18 cellular contexts compared by ENCODE assay signal in genomic region chr13:71798723-71799122, GRCh38.
"Had no signal": no experiment of that assay in that cellular context is flagged by ENCODE, and none has a peak within 500 bp of the region (broad histone marks: within the 10 kb centered on the region; RNA-seq: fewer than 3 reads in every experiment).

No MANE protein-coding gene starts in this region.

- H3K27ac Mint-ChIP-seq: activated CD4-positive, alpha-beta T cell treated with anti-CD3 and anti-CD28 coated beads, Interleukin-2, amount 10 ng/mL, durations not matched to agents 24 days and 14 days; activated naive CD8-positive, alpha-beta T cell; stimulated activated naive B cell treated with anti-CD40 and anti-IgM and Interleukin-4, amounts not matched to agents 10 μg/mL and 1 μg/mL and 100 μg/mL, for 72 hours; T-helper 2 cell treated with Interferon-gamma antibody and Interleukin-4, amounts not matched to agents 5 μg/mL and 100 μg/mL, for 36 hours had no signal

- H3K36me3 Mint-ChIP-seq: activated naive CD8-positive, alpha-beta T cell; stimulated activated naive B cell treated with anti-CD40 and anti-IgM and Interleukin-4, amounts not matched to agents 10 μg/mL and 1 μg/mL and 100 μg/mL, for 72 hours had no signal

- H3K9me3 ChIP-seq: body of pancreas, colonic mucosa, pancreas, thyroid gland had no signal

- H3K4me3 Mint-ChIP-seq: activated CD4-positive, alpha-beta T cell treated with anti-CD3 and anti-CD28 coated beads, Interleukin-2, amount 10 ng/mL, durations not matched to agents 24 days and 14 days; activated naive CD8-positive, alpha-beta T cell; neural crest cell; stimulated activated naive B cell treated with anti-CD40 and anti-IgM and Interleukin-4, amounts not matched to agents 10 μg/mL and 1 μg/mL and 100 μg/mL, for 72 hours; T-helper 2 cell treated with Interferon-gamma antibody and Interleukin-4, amounts not matched to agents 5 μg/mL and 100 μg/mL, for 36 hours had no signal

- H3K4me3 ChIP-seq: body of pancreas, colonic mucosa, pancreas, thyroid gland had no signal

- H3K4me1 ChIP-seq: body of pancreas, colonic mucosa, foreskin keratinocyte, pancreas, thyroid gland had no signal

- H3K9me3 Mint-ChIP-seq: activated CD4-positive, alpha-beta T cell treated with anti-CD3 and anti-CD28 coated beads, Interleukin-2, amount 10 ng/mL, durations not matched to agents 24 days and 14 days; neural crest cell; stimulated activated naive B cell treated with anti-CD40 and anti-IgM and Interleukin-4, amounts not matched to agents 10 μg/mL and 1 μg/mL and 100 μg/mL, for 72 hours; T-helper 2 cell treated with Interferon-gamma antibody and Interleukin-4, amounts not matched to agents 5 μg/mL and 100 μg/mL, for 36 hours had no signal

- H3K27me3 Mint-ChIP-seq: activated CD4-positive, alpha-beta T cell treated with anti-CD3 and anti-CD28 coated beads, Interleukin-2, amount 10 ng/mL, durations not matched to agents 24 days and 14 days; activated naive CD8-positive, alpha-beta T cell; stimulated activated naive B cell treated with anti-CD40 and anti-IgM and Interleukin-4, amounts not matched to agents 10 μg/mL and 1 μg/mL and 100 μg/mL, for 72 hours had no signal

- H3K27ac ChIP-seq: body of pancreas, colonic mucosa, foreskin keratinocyte, pancreas, thyroid gland had no signal

- DNase-seq: activated CD4-positive, alpha-beta T cell treated with anti-CD3 and anti-CD28 coated beads, Interleukin-2, amount 10 ng/mL, durations not matched to agents 24 days and 14 days; activated CD4-positive, CD25-positive, alpha-beta regulatory T cell; activated CD8-positive, alpha-beta memory T cell treated with anti-CD3 and anti-CD28 coated beads for 24 hours; activated gamma-delta T cell treated with Interleukin-2 at 50 U/mL for 16 hours; amniotic stem cell; body of pancreas; central memory CD4-positive, alpha-beta T cell; foreskin keratinocyte; kidney glomerular epithelial cell; mesendoderm; pancreas; stimulated activated CD4-positive, alpha-beta T cell treated with anti-CD3 and anti-CD28 coated beads, Interleukin-2, amount 100 ng/mL, for 48 hours; stimulated activated naive B cell treated with anti-CD40 and anti-IgM and Interleukin-4, amounts not matched to agents 10 μg/mL and 1 μg/mL and 100 μg/mL, for 72 hours; thyroid gland had no signal

- H3K27me3 ChIP-seq: body of pancreas, colonic mucosa, foreskin keratinocyte, pancreas, thyroid gland had no signal

- ATAC-seq: body of pancreas; foreskin keratinocyte; pancreas; stimulated activated naive B cell treated with anti-CD40 and anti-IgM and Interleukin-4, amounts not matched to agents 10 μg/mL and 1 μg/mL and 100 μg/mL, for 72 hours had no signal

- H3K36me3 ChIP-seq: colonic mucosa, pancreas, thyroid gland had no signal

- H3K4me1 Mint-ChIP-seq: activated CD4-positive, alpha-beta T cell treated with anti-CD3 and anti-CD28 coated beads, Interleukin-2, amount 10 ng/mL, durations not matched to agents 24 days and 14 days; stimulated activated naive B cell treated with anti-CD40 and anti-IgM and Interleukin-4, amounts not matched to agents 10 μg/mL and 1 μg/mL and 100 μg/mL, for 72 hours had no signal
